In genomic region chr14:39432619-39433451, GRCh38 we compare ENCODE assay signal across 8 cellular contexts. TPM values are rescaled to one million over a fixed set of nuclear protein-coding genes. Genes with fewer than 3 reads are reported as not detected.
A peak's percentile ranks its signal among the peaks of the same experiment; 100 is the strongest.
DNase-seq lines count a peak whose midpoint lies in the region; ATAC-seq lines count a peak whose summit lies in the region.

No MANE protein-coding gene starts in this region.

- no peak overlapping the region for H3K4ac ChIP-seq in mesendoderm (ENCODE audit: low read depth, low read length)

- no peak overlapping the region for H2AK5ac ChIP-seq in mesendoderm (ENCODE audit: low read length)

- no peak overlapping the region for H2BK15ac ChIP-seq in mesendoderm (replicated peaks; ENCODE audit: low read depth)

- H3K9ac ChIP-seq in endocrine pancreas (ENCODE audit: control insufficient read depth, insufficient read depth, low read length): peak overlapping the region; percentile 84
- H3K9ac ChIP-seq in mesendoderm (ENCODE audit: low read length): peak overlapping the region; percentile 82

- H3K4me3 ChIP-seq in endocrine pancreas (ENCODE audit: control insufficient read depth, insufficient read depth, low read length) (peak overlapping the region; percentile 89), mesendoderm (ENCODE audit: low read length) (peak overlapping the region; percentile 82)

- H4K5ac ChIP-seq in mesendoderm (ENCODE audit: low read length): no peak overlapping the region

- H3K18ac ChIP-seq in mesendoderm (ENCODE audit: low read length): no peak overlapping the region

- no peaks in the 10 kb centered on the region for H3K9me3 ChIP-seq in endocrine pancreas (ENCODE audit: control insufficient read depth, low read length)

- peak; percentile 65 for DNase-seq in COLO829 (ENCODE audit: low spot score)
- peak; percentile 90 for DNase-seq in NCI-H524 treated with DMSO at 0.1 percent for 48 hours (lab: John Stamatoyannopoulos, UW)
- DNase-seq in activated CD8-positive, alpha-beta memory T cell treated with anti-CD3 and anti-CD28 coated beads for 48 hours (ENCODE audit: low read depth in 2 of 3, low spot score in 2 of 3): peak; percentile 41 to 65 (median 61)
- peak; percentile 92 for DNase-seq in mesendoderm
- DNase-seq in stimulated activated CD8-positive, alpha-beta memory T cell treated with anti-CD3 and anti-CD28 coated beads, Interleukin-2, amount 100 ng/mL, for 1 hour (ENCODE audit: low read depth in 2 of 2): peak; percentile 38 to 59

- no peaks in the 10 kb centered on the region for H3K27me3 ChIP-seq in endocrine pancreas (ENCODE audit: control insufficient read depth, insufficient read depth, low read length)
- H3K27me3 ChIP-seq in mesendoderm (ENCODE audit: insufficient read depth, low read length, poor library complexity): no peaks in the 10 kb centered on the region

- no CpG with 5 or more reads among the region's 38 CpGs for WGBS in mesendoderm (ENCODE audit: extremely low coverage, insufficient coverage, low lambda C conversion rate)

- H3K79me1 ChIP-seq in mesendoderm (ENCODE audit: low read length): peaks cover 10% of the 10 kb centered on the region

- H3K36me3 ChIP-seq in endocrine pancreas (ENCODE audit: control insufficient read depth, insufficient read depth, low read length): no peaks in the 10 kb centered on the region
- H3K36me3 ChIP-seq in mesendoderm (ENCODE audit: control insufficient read depth, insufficient read depth, low read length): no peaks in the 10 kb centered on the region

- peak overlapping the region; percentile 92 for H3K4me2 ChIP-seq in mesendoderm (ENCODE audit: low read length)

- H2BK5ac ChIP-seq in mesendoderm (ENCODE audit: low read length): peak overlapping the region; percentile 71

- ATAC-seq in GM19397 (IDR thresholded peaks at IDR 0.05; ENCODE audit: unreplicated experiment): peak; percentile 64
- peak; percentile 55 for ATAC-seq in HG03521 (IDR thresholded peaks at IDR 0.05; ENCODE audit: unreplicated experiment)

- H3K4me1 ChIP-seq in endocrine pancreas (ENCODE audit: control insufficient read depth, insufficient read depth, low read length) (peaks cover 22% of the 10 kb centered on the region), mesendoderm (ENCODE audit: control insufficient read depth, low read depth, low read length) (peaks cover 2% of the 10 kb centered on the region)

- H3K56ac ChIP-seq in mesendoderm (ENCODE audit: low read length): peak overlapping the region; percentile 90

- H2BK120ac ChIP-seq in mesendoderm (ENCODE audit: low read depth, low read length): no peak overlapping the region

- no peak overlapping the region for H3K23ac ChIP-seq in mesendoderm (ENCODE audit: low read length)

- H3K27ac ChIP-seq in mesendoderm (ENCODE audit: low read depth, low read length): peak overlapping the region; percentile 81

- H4K8ac ChIP-seq in mesendoderm (ENCODE audit: low read depth, low read length): no peak overlapping the region

- H3K79me2 ChIP-seq in mesendoderm (ENCODE audit: control insufficient read depth, insufficient read depth, low read length): peaks cover 12% of the 10 kb centered on the region

RNA-seq across cellular contexts. Expression of gene FBXO33, which starts 0.6 kb away (rescaled TPM):
- polyA plus RNA-seq in mesendoderm (2013, experiment 1 of 2): 9.6 TPM
- polyA plus RNA-seq in mesendoderm (2013, experiment 2 of 2): 9.3 TPM

Comparison
In these comparisons a context has a peak if more than half of its experiments do, and no peak if none do; other contexts are left out.
1. Peak in every context shown above with its lines: DNase-seq, ATAC-seq, H3K4me3 ChIP-seq and H3K27ac ChIP-seq.